22 cellular contexts compared by ENCODE assay signal in the genomic region with DNA sequence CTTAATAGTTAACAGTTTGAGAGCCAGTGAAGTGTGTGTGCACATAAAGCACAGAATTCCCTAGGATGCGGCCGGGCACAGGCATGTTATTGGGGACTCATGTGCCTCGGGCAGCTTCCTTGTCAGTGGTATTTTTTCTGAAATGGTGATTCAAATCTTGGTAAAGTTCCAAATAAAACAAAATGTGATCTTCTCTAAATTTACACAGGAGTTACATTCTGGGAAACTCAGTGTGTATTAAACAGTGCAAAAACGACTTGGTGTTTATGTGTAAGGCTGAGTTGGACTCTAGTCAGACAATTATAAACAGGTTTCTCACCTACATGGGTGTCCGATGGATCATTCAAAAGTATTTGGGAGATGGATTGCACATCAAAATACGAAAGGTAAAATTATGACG. TPM values are rescaled to one million over a fixed set of nuclear protein-coding genes. Genes with fewer than 3 reads are reported as not detected.
DNase-seq lines count a peak whose midpoint lies in the region; ATAC-seq and TF ChIP-seq lines count a peak whose summit lies in the region.
"Had no signal": no experiment of that assay in that cellular context is flagged by ENCODE, and none has a peak within 500 bp of the region (broad histone marks: within the 10 kb centered on the region; RNA-seq: fewer than 3 reads in every experiment).

No MANE protein-coding gene starts in this region.

- H3K27me3 Mint-ChIP-seq in MCF 10A (ENCODE audit: insufficient read depth, unreplicated experiment): no peaks in the 10 kb centered on the region
- peaks cover 8% of the 10 kb centered on the region for H3K27me3 Mint-ChIP-seq in activated CD4-positive, alpha-beta memory T cell treated with anti-CD3 and anti-CD28 coated beads, Interleukin-2, amount 10 ng/mL, durations not matched to agents 7 days and 5 days

- H3K27ac ChIP-seq in dorsolateral prefrontal cortex: no peak overlapping the region
- H3K27ac ChIP-seq: adrenal gland, coronary artery, esophagus squamous epithelium, KMS-11, lower lobe of right lung, uterus had no signal

- H3K36me3 Mint-ChIP-seq in MCF 10A (ENCODE audit: insufficient read depth, unreplicated experiment): no peaks in the 10 kb centered on the region
- no peaks in the 10 kb centered on the region for H3K36me3 Mint-ChIP-seq in activated CD4-positive, alpha-beta memory T cell treated with anti-CD3 and anti-CD28 coated beads, Interleukin-2, amount 10 ng/mL, durations not matched to agents 7 days and 5 days (ENCODE audit: low read depth)

- H3K27me3 ChIP-seq in BJ (ENCODE audit: control insufficient read depth, insufficient read depth, low read length): no peaks in the 10 kb centered on the region
- H3K27me3 ChIP-seq in dorsolateral prefrontal cortex: peaks cover 0 to 11% (median 0%) of the 10 kb centered on the region in 45 donors
- H3K27me3 ChIP-seq: uterus had no signal

- no peak for ATAC-seq in HG02610 (IDR thresholded peaks at IDR 0.05; ENCODE audit: unreplicated experiment)
- ATAC-seq: lower lobe of right lung; Right ventricle myocardium inferior; stimulated activated naive CD8-positive, alpha-beta T cell treated with anti-CD3 and anti-CD28 coated beads, Interleukin-15, Interleukin-2, amounts not matched to agents 100 U/mL and 50 U/mL, for 24 hours had no signal

- peaks cover 20% of the 10 kb centered on the region for H3K4me1 Mint-ChIP-seq in MCF 10A (ENCODE audit: insufficient read depth, unreplicated experiment)
- no peaks in the 10 kb centered on the region for H3K4me1 Mint-ChIP-seq in activated CD4-positive, alpha-beta memory T cell treated with anti-CD3 and anti-CD28 coated beads, Interleukin-2, amount 10 ng/mL, durations not matched to agents 7 days and 5 days
- H3K4me1 Mint-ChIP-seq: neural crest cell had no signal

- no TSS peak for BruUV-seq in MCF 10A (replicated peaks; lab: Mats Ljungman, UMichigan)

- H3K4me3 Mint-ChIP-seq in MCF 10A (ENCODE audit: unreplicated experiment): no peak overlapping the region
- H3K4me3 Mint-ChIP-seq in activated CD4-positive, alpha-beta memory T cell treated with anti-CD3 and anti-CD28 coated beads, Interleukin-2, amount 10 ng/mL, durations not matched to agents 7 days and 5 days: no peak overlapping the region
- H3K4me3 Mint-ChIP-seq: activated T-helper 1 cell treated with anti-CD3 and anti-CD28 coated beads, Interleukin-12 subunit alpha, Interleukin-12 subunit beta, Interleukin-2, Interleukin-4 antibody, amounts not matched to agents 30 ng/mL and 10 ng/mL and 1 ng/mL, durations not matched to agents 14 hours and 24 hours and 36 hours; neural crest cell had no signal

- intact Hi-C loops in MCF 10A (cut with micrococcal nuclease): no loop called here
- intact Hi-C loops in dorsolateral prefrontal cortex (cut with DNase I): no loop called here

- H3K36me3 ChIP-seq in BJ (ENCODE audit: control insufficient read depth, insufficient read depth, low read length): no peaks in the 10 kb centered on the region
- H3K36me3 ChIP-seq: adrenal gland, esophagus squamous epithelium, lower lobe of right lung, uterus had no signal

- CTCF ChIA-PET in BJ (lab: Yijun Ruan, JAX): interaction anchor here (1.0 kb wide), 2 partner anchors 12 to 273 kb away, joined by 4 read pairs; no protein-coding TSS in a partner anchor
- CTCF ChIA-PET in MCF 10A (lab: Yijun Ruan, JAX): interaction anchor here (13.8 kb wide), 1 partner anchor 274 kb away, joined by 184 read pairs; no protein-coding TSS in a partner anchor
- CTCF ChIA-PET in activated CD4-positive, alpha-beta memory T cell treated with anti-CD3 and anti-CD28 coated beads, Interleukin-2, amount 10 ng/mL, durations not matched to agents 7 days and 5 days (lab: Charles Lee): no interaction called here

- peak; percentile 30 for DNase-seq in BJ (ENCODE audit: low read depth)
- peak; percentile 22 for DNase-seq in NCI-H2029 (lab: John Stamatoyannopoulos, UW)
- peak; percentile 93 for DNase-seq in MCF 10A (ENCODE audit: unreplicated experiment)
- peak; percentile 75 for DNase-seq in glomerular visceral epithelial cell (ENCODE audit: extremely low spot score)
- no peak for DNase-seq in SKM-1 treated with dmso at 0.1 percent for 144 hours (lab: John Stamatoyannopoulos, UW; ENCODE audit: unreplicated experiment)
- DNase-seq in activated CD4-positive, alpha-beta memory T cell treated with anti-CD3 and anti-CD28 coated beads, Interleukin-2, amount 10 ng/mL, durations not matched to agents 7 days and 5 days: no peak
- no peak for DNase-seq in dorsolateral prefrontal cortex
- DNase-seq: ACHN; activated CD4-positive, alpha-beta T cell treated with anti-CD3 and anti-CD28 coated beads, Interleukin-2, amount 50 U/mL, for 48 hours; adrenal gland; esophagus squamous epithelium; lower lobe of right lung; NCI-H748 treated with DMSO at 0.1 percent for 48 hours; stimulated activated naive CD8-positive, alpha-beta T cell treated with anti-CD3 and anti-CD28 coated beads, Interleukin-15, Interleukin-2, amounts not matched to agents 100 U/mL and 50 U/mL, for 24 hours; T-helper 9 cell; uterus had no signal

- H3K4me3 ChIP-seq in BJ (ENCODE audit: low read depth, low read length) (no peak overlapping the region), dorsolateral prefrontal cortex (no peak overlapping the region)
- H3K4me3 ChIP-seq: adrenal gland, coronary artery, esophagus squamous epithelium, lower lobe of right lung, uterus had no signal

- peak overlapping the region; percentile 20 for H3K27ac Mint-ChIP-seq in MCF 10A (ENCODE audit: low read depth, unreplicated experiment)
- H3K27ac Mint-ChIP-seq in activated CD4-positive, alpha-beta memory T cell treated with anti-CD3 and anti-CD28 coated beads, Interleukin-2, amount 10 ng/mL, durations not matched to agents 7 days and 5 days: no peak overlapping the region
- H3K27ac Mint-ChIP-seq: activated T-helper 1 cell treated with anti-CD3 and anti-CD28 coated beads, Interleukin-12 subunit alpha, Interleukin-12 subunit beta, Interleukin-2, Interleukin-4 antibody, amounts not matched to agents 30 ng/mL and 10 ng/mL and 1 ng/mL, durations not matched to agents 14 hours and 24 hours and 36 hours had no signal

- no peak for TF ChIP-seq CTCF in BJ (IDR thresholded peaks at IDR 0.05; ENCODE audit: insufficient read depth, low read depth, low read length)
- TF ChIP-seq CTCF in MCF 10A (IDR thresholded peaks at IDR 0.05; ENCODE audit: unreplicated experiment): no peak
- no peak for TF ChIP-seq CTCF in dorsolateral prefrontal cortex (IDR thresholded peaks at IDR 0.05 in 54 of 56, conservative IDR thresholded peaks at IDR 0.05 in 2 of 56; ENCODE audit: low read depth in 1 of 56, partially characterized antibody in 56 of 56)

- POLR2A ChIA-PET in BJ (lab: Charles Lee): no interaction called here
- POLR2A ChIA-PET in MCF 10A (lab: Yijun Ruan, JAX): interaction anchor here (0.7 to 3.7 kb wide), 8 partner anchors 14 to 275 kb away, joined by 3 to 16 read pairs (median 3); no protein-coding TSS in a partner anchor
- POLR2A ChIA-PET in activated CD4-positive, alpha-beta memory T cell treated with anti-CD3 and anti-CD28 coated beads, Interleukin-2, amount 10 ng/mL, durations not matched to agents 7 days and 5 days (lab: Charles Lee): no interaction called here

- peaks cover 6% of the 10 kb centered on the region for H3K9me3 Mint-ChIP-seq in MCF 10A (ENCODE audit: unreplicated experiment)
- H3K9me3 Mint-ChIP-seq in activated CD4-positive, alpha-beta memory T cell treated with anti-CD3 and anti-CD28 coated beads, Interleukin-2, amount 10 ng/mL, durations not matched to agents 7 days and 5 days: no peaks in the 10 kb centered on the region
- H3K9me3 Mint-ChIP-seq: activated T-helper 1 cell treated with anti-CD3 and anti-CD28 coated beads, Interleukin-12 subunit alpha, Interleukin-12 subunit beta, Interleukin-2, Interleukin-4 antibody, amounts not matched to agents 30 ng/mL and 10 ng/mL and 1 ng/mL, durations not matched to agents 14 hours and 24 hours and 36 hours had no signal

RNA-seq across cellular contexts. Expression of gene BOD1, which starts 48.9 kb away (rescaled TPM):
- polyA plus RNA-seq in BJ (2011; rRNA removed): 51.5 and 61.5 TPM in 2 replicates
- 17.6 and 30.3 TPM in 2 replicates for polyA minus RNA-seq in BJ (2011; rRNA and poly(A)+ RNA removed)
- total RNA-seq in MCF 10A (2022) (129 and 139 TPM in 2 replicates), dorsolateral prefrontal cortex (10 to 100 TPM; 30.1 to 53.8 (median 41.6) TPM)
- 10 to 100 TPM; 14.3 to 15.9 TPM for total RNA-seq in activated CD4-positive, alpha-beta memory T cell treated with anti-CD3 and anti-CD28 coated beads, Interleukin-2, amount 10 ng/mL, durations not matched to agents 7 days and 5 days

Comparison
In these comparisons a context has a peak if more than half of its experiments do, and no peak if none do; other contexts are left out.
1. DNase-seq: peak in BJ (single experiment), NCI-H2029 (single experiment), MCF 10A (single experiment) and glomerular visceral epithelial cell (single experiment); none in SKM-1 treated with dmso at 0.1 percent for 144 hours (single experiment), activated CD4-positive, alpha-beta memory T cell treated with anti-CD3 and anti-CD28 coated beads, Interleukin-2, amount 10 ng/mL, durations not matched to agents 7 days and 5 days (single experiment) and dorsolateral prefrontal cortex (0 of 10).